In the genomic region with DNA sequence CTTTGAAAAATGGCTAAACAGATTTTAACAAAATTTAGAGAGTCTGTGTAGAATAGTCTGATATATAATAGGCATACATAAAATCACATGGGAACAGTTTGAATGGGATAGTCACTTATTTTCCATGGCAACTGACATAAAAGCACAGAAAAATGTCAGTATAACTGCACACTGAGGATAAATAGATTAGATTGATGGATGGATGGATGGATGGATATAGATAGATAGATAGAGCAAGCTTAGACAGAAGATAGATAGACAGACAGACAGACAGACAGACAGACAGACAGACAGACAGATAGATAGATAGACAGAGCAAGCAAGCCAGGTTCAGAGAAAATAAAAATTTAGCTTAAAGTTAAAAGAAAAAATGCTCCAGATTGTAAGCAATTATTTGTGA, we compare ENCODE assay signal across 29 cellular contexts.
"Had no signal": no experiment of that assay in that cellular context is flagged by ENCODE, and none has a peak within 500 bp of the region (broad histone marks: within the 10 kb centered on the region; RNA-seq: fewer than 3 reads in every experiment).

No MANE protein-coding gene starts in this region.

- H3K27ac ChIP-seq: adrenal gland, ascending aorta, body of pancreas, brain microvascular endothelial cell, breast epithelium, cardiac muscle cell had no signal

- H3K36me3 ChIP-seq: adrenal gland, ascending aorta, brain microvascular endothelial cell, breast epithelium, cardiac muscle cell had no signal

- H3K4me3 ChIP-seq: adrenal gland, ascending aorta, body of pancreas, breast epithelium, cardiac muscle cell had no signal

- H3K9me3 ChIP-seq: adrenal gland, ascending aorta, body of pancreas had no signal

- H3K27me3 ChIP-seq: adrenal gland, ascending aorta, body of pancreas, brain microvascular endothelial cell, breast epithelium, cardiac muscle cell had no signal

- DNase-seq: activated effector memory CD4-positive, alpha-beta T cell treated with anti-CD3 and anti-CD28 coated beads, Interleukin-2, amount 50 U/mL, for 16 hours; activated effector memory CD4-positive, alpha-beta T cell treated with Interleukin-2 at 50 U/mL for 16 hours; activated gamma-delta T cell; activated gamma-delta T cell treated with Interleukin-2 at 50 U/mL for 16 hours; activated naive CD4-positive, alpha-beta T cell; activated naive CD4-positive, alpha-beta T cell treated with anti-CD3 and anti-CD28 coated beads for 36 hours; activated naive CD4-positive, alpha-beta T cell treated with anti-CD3 and anti-CD28 coated beads, Interleukin-2, amount 10 ng/mL, durations not matched to agents 7 days and 5 days; activated naive CD4-positive, alpha-beta T cell treated with anti-CD3 and anti-CD28 coated beads, Interleukin-2, amount 50 U/mL, for 16 hours; activated naive CD4-positive, alpha-beta T cell treated with Interleukin-2 at 50 U/mL for 16 hours; activated naive CD8-positive, alpha-beta T cell treated with anti-CD3 and anti-CD28 coated beads for 36 hours; activated naive CD8-positive, alpha-beta T cell treated with anti-CD3 and anti-CD28 coated beads, Interleukin-2, amount 10 ng/mL, durations not matched to agents 7 days and 5 days; activated naive CD8-positive, alpha-beta T cell treated with anti-CD3 and anti-CD28 coated beads, Interleukin-2, amount 50 U/mL, for 24 hours; activated T-cell treated with anti-CD3 and anti-CD28 coated beads, Interleukin-2, amount 50 U/mL, for 24 hours; activated T-cell treated with anti-CD3 and anti-CD28 coated beads, Interleukin-2, amount 50 U/mL, for 4 hours; activated T-cell treated with anti-CD3 and anti-CD28 coated beads, Interleukin-2, amount 50 U/mL, for 48 hours; activated T-cell treated with anti-CD3 and anti-CD28 coated beads, Interleukin-2, amount 50 U/mL, for 72 hours; adrenal gland; amniotic stem cell; amygdala; anterior cingulate cortex; aorta; body of pancreas; brain microvascular endothelial cell; caudate nucleus; central memory CD4-positive, alpha-beta T cell; cerebellar nuclear complex had no signal
